ENCODE assay signal across 1 cellular context in the genomic region with DNA sequence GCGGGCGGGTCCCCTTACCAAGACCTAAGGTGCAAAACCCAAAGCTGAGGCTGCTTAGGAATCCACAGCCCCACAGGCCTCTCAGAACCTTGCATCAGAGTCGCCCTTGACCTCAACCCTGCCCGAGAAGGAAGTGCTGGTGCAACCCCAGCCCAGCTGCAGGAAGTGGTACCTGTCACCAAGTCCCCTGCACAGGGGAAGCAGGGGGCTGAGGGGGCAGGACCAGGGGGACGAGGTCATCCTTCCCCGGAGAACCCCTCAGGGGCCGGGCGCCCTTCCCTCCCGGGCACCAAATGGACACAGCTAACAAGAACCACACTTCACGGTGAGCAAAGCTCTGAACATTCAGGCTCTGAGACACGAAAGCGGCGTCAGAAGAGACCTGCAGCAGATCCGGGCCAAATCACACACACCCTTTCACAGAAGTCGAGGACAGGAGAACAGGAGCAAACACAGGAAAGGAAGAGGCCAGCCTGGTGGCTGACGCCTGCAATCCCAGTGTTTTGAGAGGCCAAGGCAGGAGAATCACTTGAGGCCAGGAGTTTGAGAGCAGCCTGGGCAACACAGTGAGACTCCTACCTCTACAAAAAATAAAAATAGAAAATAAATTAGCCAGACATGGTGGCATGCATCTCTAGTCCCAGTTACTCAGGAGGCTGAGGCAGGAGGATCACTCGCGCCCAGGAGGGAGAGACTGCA.
TF ChIP-seq lines count a peak whose summit lies in the region.

No MANE protein-coding gene starts in this region.

TF ChIP-seq in IMR-90, 13 proteins besides CTCF, POLR2A, EP300 and RAD21 (continued from another document):
- TF ChIP-seq FOS (IDR thresholded peaks at IDR 0.05; ENCODE audit: low read depth, low read length) = no peak
